In the genomic region with DNA sequence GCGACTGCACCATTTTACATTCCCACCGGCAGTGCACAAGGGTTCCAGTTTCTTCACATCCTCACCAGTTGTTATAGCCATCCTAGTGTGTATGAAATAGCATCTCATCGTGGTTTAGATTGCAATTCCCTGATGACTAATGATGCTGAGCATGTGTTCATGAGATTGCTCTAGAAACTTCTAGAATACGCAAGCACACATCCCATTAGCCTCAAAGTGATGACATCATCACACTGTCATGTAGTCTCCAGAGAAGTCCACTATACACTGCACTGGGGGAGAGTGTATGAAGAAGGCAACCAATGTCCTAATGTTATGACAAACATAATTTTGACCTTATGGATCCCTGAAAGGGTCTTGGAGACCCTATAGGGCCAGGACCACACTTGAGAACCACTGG, we compare ENCODE assay signal across 20 cellular contexts. TPM values are rescaled to one million over a fixed set of nuclear protein-coding genes. Genes with fewer than 3 reads are reported as not detected.
DNase-seq lines count a peak whose midpoint lies in the region; ATAC-seq and TF ChIP-seq lines count a peak whose summit lies in the region.
"Had no signal": no experiment of that assay in that cellular context is flagged by ENCODE, and none has a peak within 500 bp of the region (broad histone marks: within the 10 kb centered on the region; RNA-seq: fewer than 3 reads in every experiment).

No MANE protein-coding gene starts in this region.

- H3K56ac ChIP-seq in mesendoderm (ENCODE audit: low read length), result no peak overlapping the region

- no peak overlapping the region for H4K8ac ChIP-seq in mesendoderm (ENCODE audit: low read depth, low read length)

- H3K18ac ChIP-seq in mesendoderm (ENCODE audit: low read length), result no peak overlapping the region

- H3K23ac ChIP-seq in mesendoderm (ENCODE audit: low read length), result no peak overlapping the region

- no peak overlapping the region for H2AFZ ChIP-seq in osteoblast (ENCODE audit: low read length)
- H2AFZ ChIP-seq: neural progenitor cell had no signal

- TF ChIP-seq CTCF in choroid plexus epithelial cell (conservative IDR thresholded peaks at IDR 0.05; ENCODE audit: low read depth, low read length) (no peak), osteoblast (IDR thresholded peaks at IDR 0.05; ENCODE audit: extremely low read depth, low read depth, low read length) (no peak)

- H2BK120ac ChIP-seq in mesendoderm (ENCODE audit: low read depth, low read length), result no peak overlapping the region

- H3K4me2 ChIP-seq in osteoblast (ENCODE audit: insufficient read depth, low read length) (no peak overlapping the region), mesendoderm (ENCODE audit: low read length) (no peak overlapping the region)
- H3K4me2 ChIP-seq: neural progenitor cell had no signal

- H3K27me3 ChIP-seq in osteoblast (ENCODE audit: insufficient read depth, low read length) (no peaks in the 10 kb centered on the region), mesendoderm (ENCODE audit: insufficient read depth, low read length, poor library complexity) (no peaks in the 10 kb centered on the region)
- H3K27me3 ChIP-seq: ascending aorta, neural progenitor cell had no signal

- H3K9ac ChIP-seq in mesendoderm (ENCODE audit: low read length), result no peak overlapping the region
- H3K9ac ChIP-seq: neural progenitor cell had no signal

- H3K27ac ChIP-seq in osteoblast (ENCODE audit: low read depth, low read length), result no peak overlapping the region
- H3K27ac ChIP-seq in mesendoderm (ENCODE audit: low read depth, low read length), result no peak overlapping the region
- H3K27ac ChIP-seq: ascending aorta, neural progenitor cell had no signal

- no peak overlapping the region for H2BK5ac ChIP-seq in mesendoderm (ENCODE audit: low read length)

- ATAC-seq in HG02885 (IDR thresholded peaks at IDR 0.05; ENCODE audit: poor library complexity, unreplicated experiment) (no peak), HG03039 (IDR thresholded peaks at IDR 0.05; ENCODE audit: unreplicated experiment) (no peak)
- ATAC-seq: activated T-helper 17 cell treated with anti-CD3 and anti-CD28 coated beads, Interleukin-2, amount 50 U/mL, for 72 hours; sciatic nerve had no signal

- no peaks in the 10 kb centered on the region for H4K20me1 ChIP-seq in osteoblast (ENCODE audit: insufficient read depth, low read length)

- no peaks in the 10 kb centered on the region for H3K79me1 ChIP-seq in mesendoderm (ENCODE audit: low read length)

- no peaks in the 10 kb centered on the region for H3K36me3 ChIP-seq in osteoblast (ENCODE audit: insufficient read depth, low read length)
- H3K36me3 ChIP-seq in mesendoderm (ENCODE audit: control insufficient read depth, insufficient read depth, low read length), result no peaks in the 10 kb centered on the region
- H3K36me3 ChIP-seq: ascending aorta, neural progenitor cell had no signal

- no CpG with 5 or more reads among the region's 4 CpGs for WGBS in mesendoderm (ENCODE audit: extremely low coverage, insufficient coverage, low lambda C conversion rate)

- no peak overlapping the region for H4K5ac ChIP-seq in mesendoderm (ENCODE audit: low read length)

- H3K4me3 ChIP-seq in choroid plexus epithelial cell (ENCODE audit: low read depth, low read length) (no peak overlapping the region), osteoblast (ENCODE audit: insufficient read depth, low read length) (no peak overlapping the region), mesendoderm (ENCODE audit: low read length) (no peak overlapping the region)
- H3K4me3 ChIP-seq: ascending aorta, neural progenitor cell had no signal

- no peak overlapping the region for H2AK5ac ChIP-seq in mesendoderm (ENCODE audit: low read length)

- peak; percentile 86 for DNase-seq in EL
- DNase-seq in NCI-H226, result peak; percentile 71
- DNase-seq in choroid plexus epithelial cell (ENCODE audit: low read depth), result peak; percentile 93
- DNase-seq in osteoblast (ENCODE audit: insufficient read length, low spot score, missing footprints), result peak; percentile 96
- no peak for DNase-seq in SK-N-DZ (ENCODE audit: low spot score)
- DNase-seq in mesendoderm, result no peak
- DNase-seq: activated CD4-positive, alpha-beta memory T cell treated with anti-CD3 and anti-CD28 coated beads for 36 hours; GF-D8; H7; hippocampal formation; NCI-H1092 treated with DMSO at 0.1 percent for 48 hours; NCI-H510A treated with DMSO at 0.1 percent for 48 hours; stimulated activated naive CD4-positive, alpha-beta T cell treated with Interleukin-2 at 50 U/mL for 16 hours; T1000 had no signal

- H3K79me2 ChIP-seq in osteoblast (ENCODE audit: insufficient read depth, low read length) (no peaks in the 10 kb centered on the region), mesendoderm (ENCODE audit: control insufficient read depth, insufficient read depth, low read length) (no peaks in the 10 kb centered on the region)

- H3K4me1 ChIP-seq in osteoblast (ENCODE audit: insufficient read depth, low read length), result peaks cover 3% of the 10 kb centered on the region
- H3K4me1 ChIP-seq in mesendoderm (ENCODE audit: control insufficient read depth, low read depth, low read length), result peaks cover 17% of the 10 kb centered on the region
- H3K4me1 ChIP-seq: ascending aorta had no signal

- H3K4ac ChIP-seq in mesendoderm (ENCODE audit: low read depth, low read length), result no peak overlapping the region

- no peak overlapping the region for H2BK15ac ChIP-seq in mesendoderm (replicated peaks; ENCODE audit: low read depth)

- H3K9me3 ChIP-seq in osteoblast (ENCODE audit: low read depth, low read length), result no peaks in the 10 kb centered on the region
- H3K9me3 ChIP-seq: ascending aorta had no signal

RNA-seq across cellular contexts. Expression of gene FBLN2, which starts 30.2 kb away (rescaled TPM):
- 46.0 and 54.6 TPM in 2 replicates for total RNA-seq in osteoblast
- polyA plus RNA-seq in SK-N-DZ (2014; cell fraction: cytosol; rRNA removed), result 0.09 and 0.48 TPM in 2 replicates
- polyA plus RNA-seq in SK-N-DZ (2014; cell fraction: nucleus; rRNA removed), result 0.25 TPM in 1 of 2 replicates, not detected in the other
- 5.7 TPM for polyA plus RNA-seq in mesendoderm (2013, experiment 1 of 2)
- polyA plus RNA-seq in mesendoderm (2013, experiment 2 of 2), result 5.4 TPM
- total RNA-seq: activated CD4-positive, alpha-beta memory T cell treated with anti-CD3 and anti-CD28 coated beads for 36 hours had no signal

Comparison
In these comparisons a context has a peak if more than half of its experiments do, and no peak if none do; other contexts are left out.
1. DNase-seq: peak in EL (single experiment), NCI-H226 (single experiment), choroid plexus epithelial cell (single experiment) and osteoblast (single experiment); none in SK-N-DZ (single experiment) and mesendoderm (single experiment).